Comparison of ENCODE assay signal across 12 cellular contexts in genomic region chr15:20357139-20358065, GRCh38.
A peak's percentile ranks its signal among the peaks of the same experiment; 100 is the strongest.
DNase-seq lines count a peak whose midpoint lies in the region; ATAC-seq and TF ChIP-seq lines count a peak whose summit lies in the region.
"Had no signal": no experiment of that assay in that cellular context is flagged by ENCODE, and none has a peak within 500 bp of the region (broad histone marks: within the 10 kb centered on the region; RNA-seq: fewer than 3 reads in every experiment).

No MANE protein-coding gene starts in this region.

- intact Hi-C loops in left colon (cut with DNase I, micrococcal nuclease): no loop called here

- no peak overlapping the region for H3K4me3 Mint-ChIP-seq in HFFc6
- H3K4me3 Mint-ChIP-seq: IgD-negative memory B cell had no signal

- no peak overlapping the region for H3K4me3 ChIP-seq in WERI-Rb-1 (ENCODE audit: low read depth, low read length)
- no peak overlapping the region for H3K4me3 ChIP-seq in upper lobe of left lung
- H3K4me3 ChIP-seq: cardiac muscle cell had no signal

- no peak for TF ChIP-seq EP300 in upper lobe of left lung (IDR thresholded peaks at IDR 0.05)

- H3K27ac ChIP-seq in WERI-Rb-1: peak overlapping the region; percentile 71
- H3K27ac ChIP-seq in upper lobe of left lung: no peak overlapping the region
- H3K27ac ChIP-seq: cardiac muscle cell had no signal

- peak; percentile 8 to 61 for DNase-seq in activated naive CD4-positive, alpha-beta T cell treated with anti-CD3 and anti-CD28 coated beads, Interleukin-2, amount 50 U/mL, for 72 hours (ENCODE audit: low spot score in 2 of 2)
- DNase-seq in activated naive CD4-positive, alpha-beta T cell treated with Interleukin-2 at 50 U/mL for 16 hours: no peak
- DNase-seq in WERI-Rb-1: peak; percentile 30
- peak in 1 of 2 donors; percentile 32 for DNase-seq in left colon
- peak; percentile 29 to 90 for DNase-seq in upper lobe of left lung
- DNase-seq in DMS 273 treated with DMSO at 0.1 percent for 48 hours (lab: John Stamatoyannopoulos, UW): no peak
- DNase-seq in NOMO-1 treated with dmso at 0.1 percent for 144 hours (lab: John Stamatoyannopoulos, UW; ENCODE audit: unreplicated experiment): no peak
- no peak for DNase-seq in HFFc6
- DNase-seq: GOT3, NCI-H1930 had no signal

- no peaks in the 10 kb centered on the region for H3K4me1 Mint-ChIP-seq in HFFc6 (ENCODE audit: low read depth)

- H3K9me3 Mint-ChIP-seq in activated naive CD4-positive, alpha-beta T cell treated with anti-CD3 and anti-CD28 coated beads, Interleukin-2, amount 50 U/mL, for 72 hours: no peaks in the 10 kb centered on the region
- H3K9me3 Mint-ChIP-seq in HFFc6: peaks cover 18% of the 10 kb centered on the region
- H3K9me3 Mint-ChIP-seq: IgD-negative memory B cell had no signal

- WGBS in upper lobe of left lung, 2 donors: 82 to 86% methylated on average over 16 to 25 of the region's 25 CpGs

- H3K36me3 ChIP-seq in WERI-Rb-1 (no peaks in the 10 kb centered on the region), upper lobe of left lung (no peaks in the 10 kb centered on the region)

- H3K27me3 Mint-ChIP-seq in HFFc6 (ENCODE audit: insufficient read depth): no peaks in the 10 kb centered on the region

- H3K27me3 ChIP-seq in WERI-Rb-1 (ENCODE audit: insufficient read depth, low read depth, severe bottlenecking): peaks cover 51% of the 10 kb centered on the region
- H3K27me3 ChIP-seq in upper lobe of left lung: no peaks in the 10 kb centered on the region
- H3K27me3 ChIP-seq: cardiac muscle cell had no signal

- TF ChIP-seq CTCF in WERI-Rb-1 (IDR thresholded peaks at IDR 0.05; ENCODE audit: low read depth, low read length) (no peak), upper lobe of left lung (IDR thresholded peaks at IDR 0.05) (no peak), HFFc6 (IDR thresholded peaks at IDR 0.05) (no peak)

- TF ChIP-seq POLR2A in upper lobe of left lung (IDR thresholded peaks at IDR 0.05): no peak

- H3K9me3 ChIP-seq in WERI-Rb-1 (ENCODE audit: severe bottlenecking) (no peaks in the 10 kb centered on the region), upper lobe of left lung (no peaks in the 10 kb centered on the region)

- H3K36me3 Mint-ChIP-seq in activated naive CD4-positive, alpha-beta T cell treated with anti-CD3 and anti-CD28 coated beads, Interleukin-2, amount 50 U/mL, for 72 hours: no peaks in the 10 kb centered on the region
- no peaks in the 10 kb centered on the region for H3K36me3 Mint-ChIP-seq in HFFc6 (ENCODE audit: low read depth)
- H3K36me3 Mint-ChIP-seq: IgD-negative memory B cell had no signal

- H3K4me1 ChIP-seq in upper lobe of left lung: peaks cover 0 to 5% (median 4%) of the 10 kb centered on the region in 4 donors

- no peak for ATAC-seq in activated naive CD4-positive, alpha-beta T cell treated with anti-CD3 and anti-CD28 coated beads, Interleukin-2, amount 50 U/mL, for 72 hours
- peak; percentile 21 for ATAC-seq in left colon
- peak; percentile 21 to 63 for ATAC-seq in upper lobe of left lung (ENCODE audit: low FRiP score in 2 of 2)

- H3K27ac Mint-ChIP-seq in activated naive CD4-positive, alpha-beta T cell treated with anti-CD3 and anti-CD28 coated beads, Interleukin-2, amount 50 U/mL, for 72 hours: peak overlapping the region in 1 of 2 donors; percentile 14
- H3K27ac Mint-ChIP-seq in HFFc6: no peak overlapping the region
- H3K27ac Mint-ChIP-seq: IgD-negative memory B cell had no signal

Comparison
In these comparisons a context has a peak if more than half of its experiments do, and no peak if none do; other contexts are left out.
1. DNase-seq: peak in activated naive CD4-positive, alpha-beta T cell treated with anti-CD3 and anti-CD28 coated beads, Interleukin-2, amount 50 U/mL, for 72 hours (2 of 2), WERI-Rb-1 (single experiment) and upper lobe of left lung (2 of 2); none in activated naive CD4-positive, alpha-beta T cell treated with Interleukin-2 at 50 U/mL for 16 hours (single experiment), DMS 273 treated with DMSO at 0.1 percent for 48 hours (single experiment), NOMO-1 treated with dmso at 0.1 percent for 144 hours (single experiment) and HFFc6 (single experiment).
2. ATAC-seq: peak in left colon (single experiment) and upper lobe of left lung (2 of 2); none in activated naive CD4-positive, alpha-beta T cell treated with anti-CD3 and anti-CD28 coated beads, Interleukin-2, amount 50 U/mL, for 72 hours (0 of 2).